17 cellular contexts compared by ENCODE assay signal in genomic region chr10:11557513-11557912, GRCh38. TPM values are rescaled to one million over a fixed set of nuclear protein-coding genes. Genes with fewer than 3 reads are reported as not detected.
DNase-seq lines count a peak whose midpoint lies in the region; ATAC-seq, FAIRE-seq and TF ChIP-seq lines count a peak whose summit lies in the region.
"Had no signal": no experiment of that assay in that cellular context is flagged by ENCODE, and none has a peak within 500 bp of the region (broad histone marks: within the 10 kb centered on the region; RNA-seq: fewer than 3 reads in every experiment).

No MANE protein-coding gene starts in this region.

- CTCF ChIA-PET in activated B cell treated with CpG ODN at 0.5 μM for 24 hours (lab: Charles Lee), result interaction anchor here (1.4 kb wide), 1 partner anchor 109 kb away, joined by 4 read pairs; no protein-coding TSS in a partner anchor

- peaks cover 91% of the 10 kb centered on the region for H3K4me1 Mint-ChIP-seq in activated B cell treated with CpG ODN at 0.5 μM for 24 hours
- H3K4me1 Mint-ChIP-seq in memory B cell, result peaks cover 71% of the 10 kb centered on the region
- peaks cover 88% of the 10 kb centered on the region for H3K4me1 Mint-ChIP-seq in stimulated activated memory B cell treated with anti-CD40 and anti-IgM and Interleukin-4, amounts not matched to agents 10 μg/mL and 1 μg/mL and 100 μg/mL, for 72 hours

- H3K36me3 Mint-ChIP-seq in activated B cell treated with CpG ODN at 0.5 μM for 24 hours (ENCODE audit: low read depth), result peaks cover 14% of the 10 kb centered on the region
- H3K36me3 Mint-ChIP-seq in memory B cell, result peaks cover 14% of the 10 kb centered on the region
- H3K36me3 Mint-ChIP-seq in stimulated activated memory B cell treated with anti-CD40 and anti-IgM and Interleukin-4, amounts not matched to agents 10 μg/mL and 1 μg/mL and 100 μg/mL, for 72 hours, result peaks cover 11% of the 10 kb centered on the region
- H3K36me3 Mint-ChIP-seq: CD8-positive, alpha-beta T cell had no signal

- peaks cover 95% of the 10 kb centered on the region for H3K4me1 ChIP-seq in DOHH2 (ENCODE audit: control insufficient read depth, low read length)
- H3K4me1 ChIP-seq in stomach, result peaks cover 9 to 35% (median 15%) of the 10 kb centered on the region in 4 donors

- peak overlapping the region; percentile 59 for H3K4me3 Mint-ChIP-seq in activated B cell treated with CpG ODN at 0.5 μM for 24 hours
- peak overlapping the region; percentile 43 for H3K4me3 Mint-ChIP-seq in memory B cell
- H3K4me3 Mint-ChIP-seq in stimulated activated memory B cell treated with anti-CD40 and anti-IgM and Interleukin-4, amounts not matched to agents 10 μg/mL and 1 μg/mL and 100 μg/mL, for 72 hours, result peak overlapping the region; percentile 5
- H3K4me3 Mint-ChIP-seq: CD14-positive monocyte; CD8-positive, alpha-beta T cell had no signal

- H3K27ac Mint-ChIP-seq in activated B cell treated with CpG ODN at 0.5 μM for 24 hours (peak overlapping the region; percentile 24), memory B cell (peak overlapping the region; percentile 84)
- H3K27ac Mint-ChIP-seq in stimulated activated memory B cell treated with anti-CD40 and anti-IgM and Interleukin-4, amounts not matched to agents 10 μg/mL and 1 μg/mL and 100 μg/mL, for 72 hours, result peak overlapping the region; percentile 38
- H3K27ac Mint-ChIP-seq: CD8-positive, alpha-beta T cell had no signal

- H3K27me3 Mint-ChIP-seq in activated B cell treated with CpG ODN at 0.5 μM for 24 hours, result no peaks in the 10 kb centered on the region
- H3K27me3 Mint-ChIP-seq in memory B cell, result no peaks in the 10 kb centered on the region
- no peaks in the 10 kb centered on the region for H3K27me3 Mint-ChIP-seq in stimulated activated memory B cell treated with anti-CD40 and anti-IgM and Interleukin-4, amounts not matched to agents 10 μg/mL and 1 μg/mL and 100 μg/mL, for 72 hours

- peaks cover 18% of the 10 kb centered on the region; the same call in 1 of the 2 replicates for H4K20me1 ChIP-seq in DOHH2 (ENCODE audit: control insufficient read depth, insufficient read depth, low read depth, low read length)

- peak overlapping the region; percentile 22; the same call in 1 of the 2 replicates for H3K4me2 ChIP-seq in DOHH2 (ENCODE audit: low read length)

- 87 to 94% (median 92%) methylated on average over 7 of the region's 7 CpGs for WGBS in stomach, 5 donors

- intact Hi-C loops in activated B cell treated with CpG ODN at 0.5 μM for 24 hours (cut with micrococcal nuclease) (loop anchor here (1.0 kb wide), 1 partner anchor 8 kb away; no protein-coding TSS in a partner anchor), stomach (cut with DNase I; ENCODE audit: low total_unique reads) (no loop called here)

- H3K27ac ChIP-seq in DOHH2 (ENCODE audit: low read depth, low read length) (no peak overlapping the region), stomach (no peak overlapping the region)
- H3K27ac ChIP-seq: GM23248 had no signal

- DNase-seq in activated B cell treated with CpG ODN at 0.5 μM for 24 hours (no peak), memory B cell (ENCODE audit: low spot score in 2 of 2) (no peak), stomach (no peak), GM12892 (ENCODE audit: insufficient read length) (no peak)
- DNase-seq: CD8-positive, alpha-beta T cell; COR-L47; DMS153; DMS79 treated with DMSO at 0.1 percent for 48 hours; GF-D8; GM23248 had no signal

- peaks cover 40% of the 10 kb centered on the region for H3F3A ChIP-seq in DOHH2 (ENCODE audit: control insufficient read depth, insufficient read depth)

- TF ChIP-seq POLR2A in stomach (IDR thresholded peaks at IDR 0.05) (no peak), GM12892 (IDR thresholded peaks at IDR 0.05; ENCODE audit: low read depth, low read length) (no peak)

- no peaks in the 10 kb centered on the region for H3K9me2 ChIP-seq in DOHH2 (replicated peaks; ENCODE audit: control insufficient read depth, low read length)

- H3K9me3 Mint-ChIP-seq in activated B cell treated with CpG ODN at 0.5 μM for 24 hours, result peaks cover 2% of the 10 kb centered on the region
- H3K9me3 Mint-ChIP-seq in memory B cell, result peaks cover 3% of the 10 kb centered on the region
- peaks cover 8% of the 10 kb centered on the region for H3K9me3 Mint-ChIP-seq in stimulated activated memory B cell treated with anti-CD40 and anti-IgM and Interleukin-4, amounts not matched to agents 10 μg/mL and 1 μg/mL and 100 μg/mL, for 72 hours
- H3K9me3 Mint-ChIP-seq: CD8-positive, alpha-beta T cell had no signal

- no peak for FAIRE-seq in GM12892 (lab: Jason Lieb, UNC)
- FAIRE-seq: A204.1, D721Med had no signal

- POLR2A ChIA-PET in activated B cell treated with CpG ODN at 0.5 μM for 24 hours (lab: Charles Lee), result interaction anchor here (0.6 to 1.4 kb wide), 4 partner anchors 9 to 108 kb away, joined by 3 to 6 read pairs (median 4); no protein-coding TSS in a partner anchor

- TF ChIP-seq CTCF in DOHH2 (IDR thresholded peaks at IDR 0.05; ENCODE audit: low read depth, low read length, poor library complexity, severe bottlenecking) (no peak), activated B cell treated with CpG ODN at 0.5 μM for 24 hours (IDR thresholded peaks at IDR 0.05) (no peak), stomach (IDR thresholded peaks at IDR 0.05) (no peak)

- H3K36me3 ChIP-seq in DOHH2 (ENCODE audit: control insufficient read depth, low read length), result peaks cover 9% of the 10 kb centered on the region
- no peaks in the 10 kb centered on the region for H3K36me3 ChIP-seq in stomach

- TF ChIP-seq EP300 in stomach (IDR thresholded peaks at IDR 0.05), result no peak

- H3K79me2 ChIP-seq in DOHH2 (ENCODE audit: control insufficient read depth, low read length), result peaks cover 94% of the 10 kb centered on the region

- H3K27me3 ChIP-seq in DOHH2 (ENCODE audit: control insufficient read depth, low read length) (no peaks in the 10 kb centered on the region), stomach (no peaks in the 10 kb centered on the region)

- ATAC-seq in activated B cell treated with CpG ODN at 0.5 μM for 24 hours (ENCODE audit: low read depth) (peak; percentile 65), memory B cell (ENCODE audit: low read depth) (no peak), HG03520 (IDR thresholded peaks at IDR 0.05; ENCODE audit: unreplicated experiment) (no peak)
- peak; percentile 34 for ATAC-seq in stimulated activated memory B cell treated with anti-CD40 and anti-IgM and Interleukin-4, amounts not matched to agents 10 μg/mL and 1 μg/mL and 100 μg/mL, for 72 hours
- ATAC-seq: CD8-positive, alpha-beta T cell; HCT116 had no signal

- H3K9me3 ChIP-seq in DOHH2 (ENCODE audit: control insufficient read depth, insufficient read depth, low read length) (no peaks in the 10 kb centered on the region), stomach (no peaks in the 10 kb centered on the region)

- H3K4me3 ChIP-seq in DOHH2 (ENCODE audit: low read length) (no peak overlapping the region), stomach (no peak overlapping the region)
- H3K4me3 ChIP-seq: GM23248 had no signal

RNA-seq across cellular contexts. Expression of gene USP6NL, which starts 53.9 kb away (rescaled TPM):
- total RNA-seq in activated B cell treated with CpG ODN at 0.5 μM for 24 hours, result 59.9 and 64.5 TPM in 2 replicates
- 10 to 100 TPM in 3 of 5 donors, 1 to 10 TPM in 2; 6.2 to 31.5 (median 20.9) TPM for total RNA-seq in stomach
- polyA plus RNA-seq in stomach, result 1 to 10 TPM; 4.7 to 6.0 (median 5.5) TPM
- 10.6 TPM for polyA plus RNA-seq in GM12892 (2012; ENCODE audit: missing spikeins)

Comparison
In these comparisons a context has a peak if more than half of its experiments do, and no peak if none do; other contexts are left out.
1. ATAC-seq: peak in activated B cell treated with CpG ODN at 0.5 μM for 24 hours (single experiment) and stimulated activated memory B cell treated with anti-CD40 and anti-IgM and Interleukin-4, amounts not matched to agents 10 μg/mL and 1 μg/mL and 100 μg/mL, for 72 hours (single experiment); none in memory B cell (single experiment) and HG03520 (single experiment).
2. H3K27ac Mint-ChIP-seq: peak in every context shown above with its lines; median percentile 84 in memory B cell; 38 in stimulated activated memory B cell treated with anti-CD40 and anti-IgM and Interleukin-4, amounts not matched to agents 10 μg/mL and 1 μg/mL and 100 μg/mL, for 72 hours; 24 in activated B cell treated with CpG ODN at 0.5 μM for 24 hours.
3. H3K4me3 Mint-ChIP-seq: peak in every context shown above with its lines; median percentile 59 in activated B cell treated with CpG ODN at 0.5 μM for 24 hours; 43 in memory B cell; 5 in stimulated activated memory B cell treated with anti-CD40 and anti-IgM and Interleukin-4, amounts not matched to agents 10 μg/mL and 1 μg/mL and 100 μg/mL, for 72 hours.